Comparison of ENCODE assay signal across 21 cellular contexts in genomic region chr4:83067058-83067639, GRCh38.
"Had no signal": no experiment of that assay in that cellular context is flagged by ENCODE, and none has a peak within 500 bp of the region (broad histone marks: within the 10 kb centered on the region; RNA-seq: fewer than 3 reads in every experiment).

No MANE protein-coding gene starts in this region.

- H3K9me3 Mint-ChIP-seq: activated T-cell treated with anti-CD3 and anti-CD28 coated beads, Interleukin-2, amount 50 U/mL, for 72 hours; central memory CD8-positive, alpha-beta T cell; mesothelial cell of epicardium; nephron progenitor cell had no signal

- H3K27me3 Mint-ChIP-seq: central memory CD8-positive, alpha-beta T cell had no signal

- H3K4me1 ChIP-seq: colonic mucosa, thyroid gland had no signal

- ATAC-seq: activated T-cell treated with anti-CD3 and anti-CD28 coated beads, Interleukin-2, amount 50 U/mL, for 72 hours had no signal

- H3K4me3 ChIP-seq: colonic mucosa, lung, thyroid gland had no signal

- DNase-seq: activated CD4-positive, alpha-beta T cell treated with anti-CD3 and anti-CD28 coated beads, Interleukin-2, amount 50 U/mL, for 4 hours; activated effector memory CD4-positive, alpha-beta T cell treated with anti-CD3 and anti-CD28 coated beads, Interleukin-2, amount 50 U/mL, for 16 hours; activated naive CD4-positive, alpha-beta T cell treated with anti-CD3 and anti-CD28 coated beads, Interleukin-2, amount 50 U/mL, for 16 hours; activated T-cell treated with anti-CD3 and anti-CD28 coated beads, Interleukin-2, amount 50 U/mL, for 72 hours; aorta; colonic mucosa; foreskin melanocyte; glutamatergic neuron; hippocampal formation; islet precursor cell; nephron progenitor cell; occipital lobe; posterior cingulate gyrus; stimulated activated CD4-positive, alpha-beta T cell treated with anti-CD3 and anti-CD28 coated beads, Interleukin-12 subunit alpha, Interleukin-12 subunit beta, amount 100 ng/mL, for 4 hours; stimulated activated CD4-positive, alpha-beta T cell treated with anti-CD3 and anti-CD28 coated beads, Interleukin-1b, Interleukin-23, amount 100 ng/mL, for 48 hours; stimulated activated CD8-positive, alpha-beta memory T cell treated with anti-CD3 and anti-CD28 coated beads, Interleukin-4, amount 100 ng/mL, for 48 hours; stimulated activated naive CD4-positive, alpha-beta T cell had no signal

- H3K36me3 ChIP-seq: colonic mucosa had no signal

- H3K27ac ChIP-seq: colonic mucosa, thyroid gland had no signal

- H3K27me3 ChIP-seq: colonic mucosa, thyroid gland had no signal

- H3K27ac Mint-ChIP-seq: activated T-cell treated with anti-CD3 and anti-CD28 coated beads, Interleukin-2, amount 50 U/mL, for 72 hours; mesothelial cell of epicardium; nephron progenitor cell had no signal

- H3K4me3 Mint-ChIP-seq: activated T-cell treated with anti-CD3 and anti-CD28 coated beads, Interleukin-2, amount 50 U/mL, for 72 hours; central memory CD8-positive, alpha-beta T cell; mesothelial cell of epicardium; nephron progenitor cell had no signal

- H3K4me1 Mint-ChIP-seq: central memory CD8-positive, alpha-beta T cell; mesothelial cell of epicardium; nephron progenitor cell had no signal

- H3K9me3 ChIP-seq: colonic mucosa, thyroid gland had no signal
